Comparison of ENCODE assay signal across 16 cellular contexts in genomic region chr5:180345186-180345585, GRCh38. TPM values are rescaled to one million over a fixed set of nuclear protein-coding genes. Genes with fewer than 3 reads are reported as not detected.
A peak's percentile ranks its signal among the peaks of the same experiment; 100 is the strongest.
DNase-seq lines count a peak whose midpoint lies in the region; ATAC-seq, FAIRE-seq and TF ChIP-seq lines count a peak whose summit lies in the region.
"Had no signal": no experiment of that assay in that cellular context is flagged by ENCODE, and none has a peak within 500 bp of the region (broad histone marks: within the 10 kb centered on the region; RNA-seq: fewer than 3 reads in every experiment).

No MANE protein-coding gene starts in this region.

- no peak overlapping the region for H3K27ac ChIP-seq in right atrium auricular region
- no peak overlapping the region for H3K27ac ChIP-seq in kidney (ENCODE audit: low read depth in 2 of 2, low read length in 2 of 2)
- H3K27ac ChIP-seq in RWPE1: no peak overlapping the region
- H3K27ac ChIP-seq: 22Rv1, BLaER1 had no signal

- TF ChIP-seq POLR2A in GM12891 (IDR thresholded peaks at IDR 0.05; ENCODE audit: low read depth, low read length): no peak

- peaks cover 0 to 18% of the 10 kb centered on the region in 2 donors for H3K4me1 ChIP-seq in right atrium auricular region
- H3K4me1 ChIP-seq in kidney (ENCODE audit: control insufficient read depth in 1 of 2, insufficient read depth in 1 of 2, low read depth in 1 of 2, low read length in 2 of 2): no peaks in the 10 kb centered on the region
- H3K4me1 ChIP-seq: BLaER1 had no signal

- TF ChIP-seq CTCF in right atrium auricular region (IDR thresholded peaks at IDR 0.05): no peak
- no peak for TF ChIP-seq CTCF in WTC11 (IDR thresholded peaks at IDR 0.05)
- no peak for TF ChIP-seq CTCF in kidney (IDR thresholded peaks at IDR 0.05; ENCODE audit: borderline replicate concordance, extremely low read depth, insufficient read depth)
- no peak for TF ChIP-seq CTCF in RWPE1 (conservative IDR thresholded peaks at IDR 0.05; ENCODE audit: low read depth)
- no peak for TF ChIP-seq CTCF in mesothelial cell of epicardium (IDR thresholded peaks at IDR 0.05; ENCODE audit: unreplicated experiment)

- no peaks in the 10 kb centered on the region for H3K27me3 ChIP-seq in right atrium auricular region

- H3K27me3 Mint-ChIP-seq in WTC11 (ENCODE audit: low read depth): no peaks in the 10 kb centered on the region
- peaks cover 27% of the 10 kb centered on the region for H3K27me3 Mint-ChIP-seq in mesothelial cell of epicardium (ENCODE audit: low read depth)

- H3K36me3 ChIP-seq in right atrium auricular region (no peaks in the 10 kb centered on the region), kidney (ENCODE audit: control insufficient read depth in 1 of 2, insufficient read depth in 2 of 2, low read length in 2 of 2) (no peaks in the 10 kb centered on the region)
- H3K36me3 ChIP-seq: BLaER1 had no signal

- H3K9ac ChIP-seq in kidney (ENCODE audit: low read length in 2 of 2): no peak overlapping the region
- H3K9ac ChIP-seq: BLaER1 had no signal

- CTCF ChIA-PET in WTC11 (lab: Charles Lee): interaction anchor here (1.1 to 3.9 kb wide), 2 partner anchors 16 to 30 kb away, joined by 9 to 27 read pairs; no protein-coding TSS in a partner anchor
- CTCF ChIA-PET in RWPE1 (lab: Yijun Ruan, JAX): interaction anchor here (0.7 to 2.9 kb wide), 2 partner anchors 9 to 17 kb away, joined by 3 to 12 read pairs; no protein-coding TSS in a partner anchor

- H3K9me3 ChIP-seq in right atrium auricular region (no peaks in the 10 kb centered on the region), kidney (ENCODE audit: control insufficient read depth in 1 of 2, low read length in 2 of 2) (no peaks in the 10 kb centered on the region)
- H3K9me3 ChIP-seq: BLaER1, Caco-2 had no signal

- H3K4me1 Mint-ChIP-seq in WTC11 (peaks cover 92% of the 10 kb centered on the region), mesothelial cell of epicardium (peaks cover 13% of the 10 kb centered on the region)

- H3K36me3 Mint-ChIP-seq in WTC11 (peaks cover 28% of the 10 kb centered on the region), mesothelial cell of epicardium (no peaks in the 10 kb centered on the region)
- H3K36me3 Mint-ChIP-seq: CD8-positive, alpha-beta memory T cell had no signal

- H3K4me3 ChIP-seq in right atrium auricular region (no peak overlapping the region), kidney (ENCODE audit: low read length in 2 of 2) (no peak overlapping the region)
- H3K4me3 ChIP-seq: BLaER1 had no signal

- H3K27ac Mint-ChIP-seq in WTC11: peak overlapping the region; percentile 99
- no peak overlapping the region for H3K27ac Mint-ChIP-seq in mesothelial cell of epicardium

- DNase-seq in Right ventricle myocardium superior (peak; percentile 33), right atrium auricular region (ENCODE audit: low spot score) (no peak), WTC11 (ENCODE audit: low spot score) (no peak), kidney (peak; percentile 51), RWPE1 (ENCODE audit: low spot score) (no peak), GM12891 (ENCODE audit: insufficient read length, low spot score) (no peak), mesothelial cell of epicardium (ENCODE audit: low spot score in 2 of 2, unreplicated experiment in 2 of 2) (no peak)
- no peak for DNase-seq in activated effector memory CD4-positive, alpha-beta T cell treated with anti-CD3 and anti-CD28 coated beads, Interleukin-2, amount 50 U/mL, for 16 hours
- DNase-seq: AML-193; Caco-2; CD8-positive, alpha-beta memory T cell; DND-41; GDM1 had no signal

- ATAC-seq in Right ventricle myocardium superior (ENCODE audit: poor library complexity) (no peak), WTC11 (no peak)

- H3K9me3 Mint-ChIP-seq in WTC11 (no peaks in the 10 kb centered on the region), mesothelial cell of epicardium (no peaks in the 10 kb centered on the region)
- H3K9me3 Mint-ChIP-seq: CD8-positive, alpha-beta memory T cell had no signal

- POLR2A ChIA-PET in WTC11 (lab: Charles Lee) (no interaction called here), RWPE1 (lab: Yijun Ruan, JAX; ENCODE audit: low non-redundant PET) (no interaction called here)

- H3K4me3 Mint-ChIP-seq in WTC11 (no peak overlapping the region), mesothelial cell of epicardium (no peak overlapping the region)

- intact Hi-C loops in Right ventricle myocardium superior (cut with DNase I): no loop called here
- intact Hi-C loops in kidney (cut with DNase I): no loop called here

- FAIRE-seq in kidney (lab: Jason Lieb, UNC) (no peak), GM12891 (lab: Jason Lieb, UNC) (no peak)
- FAIRE-seq: H54 had no signal

TF ChIP-seq in WTC11, 78 proteins besides CTCF, POLR2A, EP300 and RAD21 (continues in another document):
- TF ChIP-seq USF1 (CRISPR knock-in tag; IDR thresholded peaks at IDR 0.05) (no peak), MXD4 (CRISPR knock-in tag; IDR thresholded peaks at IDR 0.05; ENCODE audit: borderline replicate concordance) (no peak), GRHL2 (CRISPR knock-in tag; IDR thresholded peaks at IDR 0.05; ENCODE audit: insufficient replicate concordance, severe bottlenecking) (no peak), PREB (CRISPR knock-in tag; IDR thresholded peaks at IDR 0.05; ENCODE audit: borderline replicate concordance) (no peak)

TF ChIP-seq in GM12891, 5 proteins besides CTCF, POLR2A, EP300 and RAD21:
- TF ChIP-seq POU2F2 (IDR thresholded peaks at IDR 0.05; ENCODE audit: low read depth, low read length): no peak

RNA-seq across cellular contexts. Expression of gene GFPT2, which starts 8.0 kb away (rescaled TPM):
- 13.3 TPM for total RNA-seq in Right ventricle myocardium superior
- total RNA-seq in right atrium auricular region: 10 to 100 TPM; 25.4 to 27.2 TPM
- total RNA-seq in WTC11 (2021): 124 to 138 TPM (median 136 TPM) in 3 replicates
- 15.9 TPM for total RNA-seq in kidney
- 2.7 TPM for polyA plus RNA-seq in kidney (ENCODE audit: insufficient read depth, low read depth, low replicate concordance)
- 0.72 TPM for polyA plus RNA-seq in GM12891 (2012; ENCODE audit: low read depth, missing spikeins)
- total RNA-seq in mesothelial cell of epicardium: 14.9 to 16.3 TPM (median 15.7 TPM) in 3 replicates

RNA-seq across cellular contexts. Expression of gene MAPK9, which starts 53.3 kb away (rescaled TPM):
- total RNA-seq in Right ventricle myocardium superior (42.4 TPM), right atrium auricular region (10 to 100 TPM; 25.1 to 30.0 TPM), WTC11 (2021) (42.4 to 42.9 TPM (median 42.9 TPM) in 3 replicates), kidney (30.9 TPM), mesothelial cell of epicardium (34.8 to 36.9 TPM (median 35.7 TPM) in 3 replicates)
- polyA plus RNA-seq in kidney (ENCODE audit: insufficient read depth, low read depth, low replicate concordance): 17.3 TPM
- 9.8 TPM for polyA plus RNA-seq in GM12891 (2012; ENCODE audit: low read depth, missing spikeins)

Comparison
In these comparisons a context has a peak if more than half of its experiments do, and no peak if none do; other contexts are left out.
1. DNase-seq: peak in Right ventricle myocardium superior (single experiment) and kidney (single experiment); none in right atrium auricular region (single experiment), WTC11 (single experiment), RWPE1 (single experiment), GM12891 (single experiment), mesothelial cell of epicardium (0 of 2) and activated effector memory CD4-positive, alpha-beta T cell treated with anti-CD3 and anti-CD28 coated beads, Interleukin-2, amount 50 U/mL, for 16 hours (single experiment).